In genomic region chr14:24995016-24995415, GRCh38 we compare ENCODE assay signal across 22 cellular contexts.
"Had no signal": no experiment of that assay in that cellular context is flagged by ENCODE, and none has a peak within 500 bp of the region (broad histone marks: within the 10 kb centered on the region; RNA-seq: fewer than 3 reads in every experiment).

No MANE protein-coding gene starts in this region.

- DNase-seq: stimulated activated CD4-positive, alpha-beta T cell treated with anti-CD3 and anti-CD28 coated beads, Interleukin-2, amount 100 ng/mL, for 48 hours; stimulated activated CD4-positive, alpha-beta T cell treated with anti-CD3 and anti-CD28 coated beads, Interleukin-4, amount 100 ng/mL, for 1 hour; stimulated activated CD4-positive, alpha-beta T cell treated with anti-CD3 and anti-CD28 coated beads, Interleukin-4, amount 100 ng/mL, for 24 hours; stimulated activated CD4-positive, alpha-beta T cell treated with anti-CD3 and anti-CD28 coated beads, Interleukin-4, amount 100 ng/mL, for 4 hours; stimulated activated CD8-positive, alpha-beta memory T cell treated with anti-CD3 and anti-CD28 coated beads, Interleukin-4, amount 100 ng/mL, for 48 hours; stimulated activated naive B cell treated with anti-CD40 and anti-IgM and Interleukin-4, amounts not matched to agents 10 μg/mL and 1 μg/mL and 100 μg/mL, for 72 hours; stimulated activated naive CD4-positive, alpha-beta T cell; stimulated activated naive CD4-positive, alpha-beta T cell treated with Interleukin-2 at 50 U/mL for 16 hours; stimulated activated naive CD8-positive, alpha-beta T cell treated with anti-CD3 and anti-CD28 coated beads, Interleukin-15, amount 100 ng/mL, for 72 hours; stimulated activated naive CD8-positive, alpha-beta T cell treated with anti-CD3 and anti-CD28 coated beads, Interleukin-15, Interleukin-2, amounts not matched to agents 100 U/mL and 50 U/mL, for 24 hours; stomach; substantia nigra; testis; thyroid gland; tibial artery; transverse colon; trophoblast cell; upper lobe of left lung; upper lobe of right lung; uterus had no signal

- ATAC-seq: stimulated activated effector memory CD8-positive, alpha-beta T cell treated with anti-CD3 and anti-CD28 coated beads, Interleukin-12 subunit alpha, Interleukin-12 subunit beta, amount 100 ng/mL, for 72 hours; stimulated activated memory B cell treated with anti-CD40 and anti-IgM and Interleukin-4, amounts not matched to agents 10 μg/mL and 1 μg/mL and 100 μg/mL, for 72 hours; stimulated activated naive B cell treated with anti-CD40 and anti-IgM and Interleukin-4, amounts not matched to agents 10 μg/mL and 1 μg/mL and 100 μg/mL, for 72 hours; stimulated activated naive CD8-positive, alpha-beta T cell treated with anti-CD3 and anti-CD28 coated beads, Interleukin-15, amount 100 ng/mL, for 72 hours; stimulated activated naive CD8-positive, alpha-beta T cell treated with anti-CD3 and anti-CD28 coated beads, Interleukin-15, Interleukin-2, amounts not matched to agents 100 U/mL and 50 U/mL, for 24 hours; upper lobe of right lung had no signal
